Comparison of ENCODE assay signal across 15 cellular contexts in the genomic region with DNA sequence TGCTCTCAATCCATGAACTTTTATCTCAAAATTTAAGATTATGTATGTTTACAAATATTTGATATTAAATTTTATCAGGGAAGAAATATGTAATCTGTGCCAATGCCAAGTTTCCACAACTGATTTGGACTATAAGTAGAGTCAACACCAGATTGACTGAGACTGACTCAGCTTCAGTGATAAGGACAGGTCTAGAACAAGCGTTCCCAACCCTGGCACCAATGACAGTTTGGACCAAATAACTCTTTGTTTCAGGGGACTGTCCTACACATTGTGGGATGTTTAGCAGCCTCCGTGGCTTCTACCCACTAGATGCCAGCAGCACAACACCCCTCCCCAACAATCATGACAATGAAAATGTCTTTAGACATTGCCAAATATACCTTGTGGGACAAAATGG.
DNase-seq lines count a peak whose midpoint lies in the region; ATAC-seq, FAIRE-seq and TF ChIP-seq lines count a peak whose summit lies in the region.
"Had no signal": no experiment of that assay in that cellular context is flagged by ENCODE, and none has a peak within 500 bp of the region (broad histone marks: within the 10 kb centered on the region; RNA-seq: fewer than 3 reads in every experiment).

No MANE protein-coding gene starts in this region.

- H3K18ac ChIP-seq in IMR-90 (ENCODE audit: low read depth, low read length), result no peak overlapping the region

- TF ChIP-seq POLR2A in IMR-90 (IDR thresholded peaks at IDR 0.05; ENCODE audit: low read depth, low read length) (no peak), adrenal gland (IDR thresholded peaks at IDR 0.05) (no peak), GM18505 (IDR thresholded peaks at IDR 0.05; ENCODE audit: borderline replicate concordance, extremely low read depth, insufficient read depth, insufficient read length) (no peak)

- H2AFZ ChIP-seq in IMR-90 (replicated peaks; ENCODE audit: low read length, poor library complexity), result no peak overlapping the region

- in situ Hi-C loops in IMR-90 (cut with MboI; ENCODE audit: low sequenced_read_pairs), result no loop called here

- TF ChIP-seq CTCF in IMR-90 (conservative IDR thresholded peaks at IDR 0.05; ENCODE audit: low read depth, low read length), result no peak
- TF ChIP-seq CTCF in adrenal gland (IDR thresholded peaks at IDR 0.05), result no peak
- TF ChIP-seq CTCF in pancreas (IDR thresholded peaks at IDR 0.05), result no peak

- no peak overlapping the region for H2BK5ac ChIP-seq in IMR-90 (ENCODE audit: low read depth, low read length, poor library complexity, severe bottlenecking)

- no peak overlapping the region for H3K27ac ChIP-seq in IMR-90 (ENCODE audit: insufficient read depth, low read length)
- peak overlapping the region in 3 of 5 donors; percentile 6 to 71 (median 27) for H3K27ac ChIP-seq in adrenal gland
- peak overlapping the region in 1 of 4 donors; percentile 8 for H3K27ac ChIP-seq in pancreas

- intact Hi-C loops in IMR-90 (cut with micrococcal nuclease) (no loop called here), adrenal gland (cut with DNase I) (no loop called here), pancreas (cut with DNase I) (no loop called here)

- H3K4me2 ChIP-seq in IMR-90 (ENCODE audit: low read depth, low read length), result no peak overlapping the region

- no peak overlapping the region for H2BK20ac ChIP-seq in IMR-90 (ENCODE audit: low read depth, low read length)

- H2BK120ac ChIP-seq in IMR-90 (ENCODE audit: low read depth, low read length), result no peak overlapping the region

- H2AK9ac ChIP-seq in IMR-90 (replicated peaks; ENCODE audit: low read depth, low read length, poor library complexity), result no peak overlapping the region

- H3K27me3 ChIP-seq in IMR-90 (ENCODE audit: control insufficient read depth, insufficient read depth, low read length) (no peaks in the 10 kb centered on the region), adrenal gland (no peaks in the 10 kb centered on the region), pancreas (no peaks in the 10 kb centered on the region)

- no peaks in the 10 kb centered on the region for H3K9me3 ChIP-seq in IMR-90 (ENCODE audit: control insufficient read depth, insufficient read depth, low read length)
- H3K9me3 ChIP-seq in adrenal gland (replicated peaks in 1 of 3), result no peaks in the 10 kb centered on the region
- H3K9me3 ChIP-seq in pancreas, result no peaks in the 10 kb centered on the region
- H3K9me3 ChIP-seq: HAP-1 had no signal

- no peak for ATAC-seq in IMR-90 (ENCODE audit: low read depth)
- peak in 3 of 4 donors; percentile 66 to 79 (median 72) for ATAC-seq in pancreas
- no peak for ATAC-seq in GM21737 (IDR thresholded peaks at IDR 0.05; ENCODE audit: unreplicated experiment)
- no peak for ATAC-seq in GM18505 (IDR thresholded peaks at IDR 0.05; ENCODE audit: unreplicated experiment)

- H3K9ac ChIP-seq in IMR-90 (ENCODE audit: low read depth, low read length), result no peak overlapping the region

- BruUV-seq in IMR-90 (replicated peaks; lab: Mats Ljungman, UMichigan), result no TSS peak

- H3K9me1 ChIP-seq in IMR-90 (ENCODE audit: insufficient read depth, low read length), result peaks cover 6% of the 10 kb centered on the region

- no CpG with 5 or more reads among the region's 2 CpGs for WGBS in IMR-90 (ENCODE audit: extremely low coverage in 2 of 2, insufficient read length in 1 of 2), 2 experiments
- 36 to 50% (median 46%) methylated on average over 2 of the region's 2 CpGs for WGBS in adrenal gland, 4 donors
- 26 to 32% methylated on average over 2 of the region's 2 CpGs for WGBS in pancreas, 2 donors

- no peak overlapping the region for H3K23ac ChIP-seq in IMR-90 (ENCODE audit: low read depth, low read length)

- H4K20me1 ChIP-seq in IMR-90 (ENCODE audit: insufficient read depth, low read length), result no peaks in the 10 kb centered on the region

- TF ChIP-seq RAD21 in IMR-90 (IDR thresholded peaks at IDR 0.05; ENCODE audit: low read length), result no peak

- FAIRE-seq in pancreas (lab: Jason Lieb, UNC), result no peak

- dilution Hi-C loops in IMR-90 (cut with HindIII; ENCODE audit: low sequenced_read_pairs, unreplicated experiment), result no loop called here

- peaks cover 5% of the 10 kb centered on the region for H3K4me1 ChIP-seq in IMR-90 (ENCODE audit: control insufficient read depth, insufficient read depth, low read length)
- H3K4me1 ChIP-seq in adrenal gland (replicated peaks in 1 of 2), result peaks cover 17 to 35% of the 10 kb centered on the region in 2 donors
- H3K4me1 ChIP-seq in pancreas, result peaks cover 0 to 10% (median 5%) of the 10 kb centered on the region in 3 donors
- H3K4me1 ChIP-seq: HAP-1 had no signal

- no peak overlapping the region for H4K5ac ChIP-seq in IMR-90 (ENCODE audit: low read depth, low read length)

- CTCF ChIA-PET in IMR-90 (lab: Yijun Ruan, JAX), result no interaction called here

- H3K14ac ChIP-seq in IMR-90 (replicated peaks; ENCODE audit: low read depth, low read length), result no peak overlapping the region

- H3K4me3 ChIP-seq in IMR-90 (ENCODE audit: insufficient read depth, low read depth, low read length), result no peak overlapping the region
- no peak overlapping the region for H3K4me3 ChIP-seq in adrenal gland
- no peak overlapping the region for H3K4me3 ChIP-seq in pancreas
- H3K4me3 ChIP-seq: HAP-1 had no signal

- H3K36me3 ChIP-seq in IMR-90 (ENCODE audit: control insufficient read depth, insufficient read depth, low read length) (no peaks in the 10 kb centered on the region), adrenal gland (replicated peaks in 1 of 2) (no peaks in the 10 kb centered on the region), pancreas (no peaks in the 10 kb centered on the region)
- H3K36me3 ChIP-seq: HAP-1 had no signal

- no peak overlapping the region for H2AK5ac ChIP-seq in IMR-90 (ENCODE audit: low read depth, low read length)

- H3K79me1 ChIP-seq in IMR-90 (ENCODE audit: low read depth in 1 of 2, low read length in 2 of 2), result 0 out of 4 replicates have a peak, but pooled peaks cover 0 to 3% of the 10 kb centered on the region in 2 experiments

- H3K56ac ChIP-seq in IMR-90 (ENCODE audit: extremely low read depth, insufficient read depth, low read length), result no peak overlapping the region

- H4K8ac ChIP-seq in IMR-90 (ENCODE audit: low read depth in 2 of 2, low read length in 2 of 2), result no peak overlapping the region

- POLR2A ChIA-PET in IMR-90 (lab: Charles Lee; ENCODE audit: unreplicated experiment), result no interaction called here

- DNase-seq in Ammon's horn (ENCODE audit: low spot score) (peak; percentile 31), IMR-90 (no peak), adrenal gland (peak in 5 of 7 donors; percentile 34 to 68 (median 62)), pancreas (peak in 1 of 6 donors; percentile 24), hepatic stellate cell (ENCODE audit: low spot score) (no peak)
- DNase-seq: DMS153; GDM1; NCI-H1694 treated with DMSO at 0.1 percent for 48 hours; NCI-H510A; NCI-H748 treated with DMSO at 0.1 percent for 48 hours; NK-92 treated with Interleukin-12 subunit alpha and Interleukin-12 subunit beta, amount 100 ng/mL, for 24 hours; RPMI8226 had no signal

- no peak overlapping the region for H2BK15ac ChIP-seq in IMR-90 (ENCODE audit: low read depth, low read length)

- H4K91ac ChIP-seq in IMR-90 (ENCODE audit: insufficient read depth, low read depth, low read length), result no peak overlapping the region

- 0 out of 2 replicates have a peak overlapping the region, but pooled peaks have one; percentile 16 for H3K4ac ChIP-seq in IMR-90 (ENCODE audit: low read depth, low read length)

TF ChIP-seq in IMR-90, 13 proteins besides CTCF, POLR2A, EP300 and RAD21:
- TF ChIP-seq ELK1 (IDR thresholded peaks at IDR 0.05; ENCODE audit: borderline replicate concordance, low read depth, low read length) (no peak), RFX5 (IDR thresholded peaks at IDR 0.05; ENCODE audit: low read depth, low read length) (no peak), USF2 (IDR thresholded peaks at IDR 0.05; ENCODE audit: low read depth, low read length) (no peak), MAZ (IDR thresholded peaks at IDR 0.05; ENCODE audit: borderline replicate concordance, low read depth, low read length) (no peak), RCOR1 (IDR thresholded peaks at IDR 0.05; ENCODE audit: insufficient replicate concordance, low read length) (no peak), MAFK (IDR thresholded peaks at IDR 0.05; ENCODE audit: low read depth, low read length) (no peak), BHLHE40 (IDR thresholded peaks at IDR 0.05; ENCODE audit: low read depth, low read length) (no peak), SMC3 (IDR thresholded peaks at IDR 0.05; ENCODE audit: low read depth, low read length) (no peak), FOS (IDR thresholded peaks at IDR 0.05; ENCODE audit: low read depth, low read length) (no peak), MXI1 (IDR thresholded peaks at IDR 0.05; ENCODE audit: borderline replicate concordance, low read depth, low read length) (no peak), CHD1 (IDR thresholded peaks at IDR 0.05; ENCODE audit: low read depth, low read length) (no peak), CEBPB (IDR thresholded peaks at IDR 0.05; ENCODE audit: low read depth, low read length) (no peak), NFE2L2 (IDR thresholded peaks at IDR 0.05; ENCODE audit: low read depth, low read length) (no peak)

Comparison
In these comparisons a context has a peak if more than half of its experiments do, and no peak if none do; other contexts are left out.
1. DNase-seq: peak in Ammon's horn (single experiment) and adrenal gland (5 of 7); none in IMR-90 (single experiment) and hepatic stellate cell (single experiment).
2. ATAC-seq: peak in pancreas (3 of 4); none in IMR-90 (single experiment), GM21737 (single experiment) and GM18505 (single experiment).